ENCODE assay signal across 21 cellular contexts in genomic region chr16:73254983-73255382, GRCh38.
DNase-seq lines count a peak whose midpoint lies in the region; ATAC-seq, FAIRE-seq and TF ChIP-seq lines count a peak whose summit lies in the region.
"Had no signal": no experiment of that assay in that cellular context is flagged by ENCODE, and none has a peak within 500 bp of the region (broad histone marks: within the 10 kb centered on the region; RNA-seq: fewer than 3 reads in every experiment).

No MANE protein-coding gene starts in this region.

- FAIRE-seq in D721Med (lab: Jason Lieb, UNC) = no peak
- FAIRE-seq in frontal cortex (lab: Jason Lieb, UNC) = no peak
- FAIRE-seq: G401.6 had no signal

- in situ Hi-C loops in Caki2 (cut with HindIII; ENCODE audit: low pct_unique_long_range_greater_than_20kb, low sequenced_read_pairs) = no loop called here

- peak; percentile 48 for DNase-seq in A172 (ENCODE audit: low spot score)
- DNase-seq in Caki2 (ENCODE audit: low read depth) = peak; percentile 81
- DNase-seq in NCI-H226 = peak; percentile 81
- DNase-seq in epithelial cell of esophagus (ENCODE audit: low read depth) = peak; percentile 7
- DNase-seq in D721Med (ENCODE audit: insufficient read length, low spot score) = no peak
- no peak for DNase-seq in frontal cortex (ENCODE audit: low spot score in 2 of 2)
- no peak for DNase-seq in omental fat pad (ENCODE audit: low spot score)
- DNase-seq: ACHN; C1 segment of cervical spinal cord; CD8-positive, alpha-beta memory T cell; GM23248; IMR-90; MM.1S; NCI-H2081; NCI-H2227 treated with DMSO at 0.1 percent for 48 hours; NCI-H526 treated with DMSO at 0.1 percent for 48 hours; NK-92 treated with Interleukin-12 subunit alpha and Interleukin-12 subunit beta, amount 100 ng/mL, for 24 hours; SHP77 had no signal

- no peak overlapping the region for H3K4me3 ChIP-seq in epithelial cell of esophagus (ENCODE audit: low read length)
- H3K4me3 ChIP-seq: GM23248, HAP-1 had no signal

- ATAC-seq in GM21529 (IDR thresholded peaks at IDR 0.05; ENCODE audit: unreplicated experiment) (no peak), omental fat pad (ENCODE audit: low FRiP score) (no peak)

- TF ChIP-seq CTCF in epithelial cell of esophagus (IDR thresholded peaks at IDR 0.05; ENCODE audit: insufficient read depth, low read depth, low read length, missing control alignments) (no peak), D721Med (IDR thresholded peaks at IDR 0.05; ENCODE audit: insufficient read depth, missing control alignments) (no peak), omental fat pad (IDR thresholded peaks at IDR 0.05) (no peak)

Comparison
In these comparisons a context has a peak if more than half of its experiments do, and no peak if none do; other contexts are left out.
1. DNase-seq: peak in A172 (single experiment), Caki2 (single experiment), NCI-H226 (single experiment) and epithelial cell of esophagus (single experiment); none in D721Med (single experiment), frontal cortex (0 of 2) and omental fat pad (single experiment).